In the genomic region with DNA sequence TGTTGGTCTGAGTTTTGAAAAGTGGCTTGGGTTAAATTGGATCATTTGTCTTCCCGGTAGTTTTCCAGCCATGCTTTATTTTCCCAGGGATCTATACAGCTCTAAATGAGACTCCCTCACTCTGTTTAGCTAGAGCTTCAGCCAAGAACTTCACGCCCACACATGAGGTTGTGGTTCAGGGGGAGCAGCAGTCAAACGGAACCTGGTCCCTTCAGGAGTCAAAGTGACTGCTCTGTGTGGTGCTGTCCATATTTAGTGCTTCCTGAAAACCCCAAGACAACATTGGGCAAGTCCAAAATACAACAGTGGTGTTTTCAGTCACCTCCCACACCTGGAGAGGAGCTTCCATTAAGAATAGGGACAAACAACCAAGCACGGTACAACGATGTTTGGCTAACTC, we compare ENCODE assay signal across 14 cellular contexts.
DNase-seq lines count a peak whose midpoint lies in the region; ATAC-seq and TF ChIP-seq lines count a peak whose summit lies in the region.
"Had no signal": no experiment of that assay in that cellular context is flagged by ENCODE, and none has a peak within 500 bp of the region (broad histone marks: within the 10 kb centered on the region; RNA-seq: fewer than 3 reads in every experiment).

No MANE protein-coding gene starts in this region.

- no peaks in the 10 kb centered on the region for H3K9me3 ChIP-seq in upper lobe of left lung
- H3K9me3 ChIP-seq: right lobe of liver, tibial nerve had no signal

- no peak for DNase-seq in activated naive CD4-positive, alpha-beta T cell treated with anti-CD3 and anti-CD28 coated beads, Interleukin-2, amount 50 U/mL, for 72 hours (ENCODE audit: low spot score in 2 of 2)
- no peak for DNase-seq in activated naive CD4-positive, alpha-beta T cell treated with anti-CD3 and anti-CD28 coated beads, Interleukin-2, amount 10 ng/mL, durations not matched to agents 7 days and 5 days
- peak; percentile 50 for DNase-seq in cerebellum (ENCODE audit: low spot score)
- no peak for DNase-seq in upper lobe of left lung
- no peak for DNase-seq in RWPE1 (ENCODE audit: low spot score)
- DNase-seq in NCI-H1048 (lab: John Stamatoyannopoulos, UW): no peak
- no peak for DNase-seq in mucosa of gallbladder (ENCODE audit: low spot score)
- DNase-seq: activated naive CD8-positive, alpha-beta T cell treated with anti-CD3 and anti-CD28 coated beads, Interleukin-2, amount 10 ng/mL, durations not matched to agents 7 days and 5 days; naive thymus-derived CD8-positive, alpha-beta T cell; NCI-H446 treated with DMSO at 0.1 percent for 48 hours; right lobe of liver; T1000 had no signal

- no peak for TF ChIP-seq EP300 in upper lobe of left lung (IDR thresholded peaks at IDR 0.05)

- no peaks in the 10 kb centered on the region for H3K9me3 Mint-ChIP-seq in activated naive CD4-positive, alpha-beta T cell treated with anti-CD3 and anti-CD28 coated beads, Interleukin-2, amount 50 U/mL, for 72 hours
- peaks cover 2% of the 10 kb centered on the region for H3K9me3 Mint-ChIP-seq in activated naive CD4-positive, alpha-beta T cell treated with anti-CD3 and anti-CD28 coated beads, Interleukin-2, amount 10 ng/mL, durations not matched to agents 7 days and 5 days
- H3K9me3 Mint-ChIP-seq: naive thymus-derived CD8-positive, alpha-beta T cell had no signal

- 85 to 87% methylated on average over 5 of the region's 5 CpGs for WGBS in upper lobe of left lung, 2 donors

- peak; percentile 35 to 37 for ATAC-seq in activated naive CD4-positive, alpha-beta T cell treated with anti-CD3 and anti-CD28 coated beads, Interleukin-2, amount 50 U/mL, for 72 hours
- peak; percentile 45 for ATAC-seq in HG03060 (IDR thresholded peaks at IDR 0.05; ENCODE audit: low read depth, unreplicated experiment)
- no peak for ATAC-seq in upper lobe of left lung (ENCODE audit: low FRiP score in 2 of 2)
- ATAC-seq: naive thymus-derived CD8-positive, alpha-beta T cell had no signal

- peaks cover 6% of the 10 kb centered on the region for H3K4me1 Mint-ChIP-seq in activated naive CD4-positive, alpha-beta T cell treated with anti-CD3 and anti-CD28 coated beads, Interleukin-2, amount 10 ng/mL, durations not matched to agents 7 days and 5 days

- H3K27me3 ChIP-seq in upper lobe of left lung: no peaks in the 10 kb centered on the region
- H3K27me3 ChIP-seq: right lobe of liver, tibial nerve had no signal

- H3K36me3 Mint-ChIP-seq in activated naive CD4-positive, alpha-beta T cell treated with anti-CD3 and anti-CD28 coated beads, Interleukin-2, amount 50 U/mL, for 72 hours: peaks cover 10 to 52% of the 10 kb centered on the region in 2 donors
- H3K36me3 Mint-ChIP-seq in activated naive CD4-positive, alpha-beta T cell treated with anti-CD3 and anti-CD28 coated beads, Interleukin-2, amount 10 ng/mL, durations not matched to agents 7 days and 5 days: peaks cover 18% of the 10 kb centered on the region

- no peak for TF ChIP-seq CTCF in upper lobe of left lung (IDR thresholded peaks at IDR 0.05)
- TF ChIP-seq CTCF in RWPE1 (conservative IDR thresholded peaks at IDR 0.05; ENCODE audit: low read depth): no peak

- H3K36me3 ChIP-seq in upper lobe of left lung: no peaks in the 10 kb centered on the region
- H3K36me3 ChIP-seq: right lobe of liver had no signal

- POLR2A ChIA-PET in RWPE1 (lab: Yijun Ruan, JAX; ENCODE audit: low non-redundant PET): no interaction called here

- no peak for TF ChIP-seq POLR2A in upper lobe of left lung (IDR thresholded peaks at IDR 0.05)

- no peak overlapping the region for H3K4me3 Mint-ChIP-seq in activated naive CD4-positive, alpha-beta T cell treated with anti-CD3 and anti-CD28 coated beads, Interleukin-2, amount 10 ng/mL, durations not matched to agents 7 days and 5 days
- H3K4me3 Mint-ChIP-seq: activated naive CD8-positive, alpha-beta T cell treated with anti-CD3 and anti-CD28 coated beads, Interleukin-2, amount 10 ng/mL, durations not matched to agents 7 days and 5 days; naive thymus-derived CD8-positive, alpha-beta T cell had no signal

- H3K4me1 ChIP-seq in upper lobe of left lung: no peaks in the 10 kb centered on the region

- H3K4me3 ChIP-seq in upper lobe of left lung: no peak overlapping the region
- H3K4me3 ChIP-seq: right lobe of liver, tibial nerve had no signal

- H3K27ac Mint-ChIP-seq in activated naive CD4-positive, alpha-beta T cell treated with anti-CD3 and anti-CD28 coated beads, Interleukin-2, amount 50 U/mL, for 72 hours: peak overlapping the region; percentile 55 to 83
- no peak overlapping the region for H3K27ac Mint-ChIP-seq in activated naive CD4-positive, alpha-beta T cell treated with anti-CD3 and anti-CD28 coated beads, Interleukin-2, amount 10 ng/mL, durations not matched to agents 7 days and 5 days
- H3K27ac Mint-ChIP-seq: activated naive CD8-positive, alpha-beta T cell treated with anti-CD3 and anti-CD28 coated beads, Interleukin-2, amount 10 ng/mL, durations not matched to agents 7 days and 5 days had no signal

- CTCF ChIA-PET in activated naive CD4-positive, alpha-beta T cell treated with anti-CD3 and anti-CD28 coated beads, Interleukin-2, amount 10 ng/mL, durations not matched to agents 7 days and 5 days (lab: Charles Lee): interaction anchor here (1.5 kb wide), 1 partner anchor 12 kb away, joined by 4 read pairs; no protein-coding TSS in a partner anchor
- CTCF ChIA-PET in RWPE1 (lab: Yijun Ruan, JAX): no interaction called here

- H3K27ac ChIP-seq in upper lobe of left lung (no peak overlapping the region), RWPE1 (no peak overlapping the region)
- H3K27ac ChIP-seq: right lobe of liver, tibial nerve had no signal

- H3K27me3 Mint-ChIP-seq in activated naive CD4-positive, alpha-beta T cell treated with anti-CD3 and anti-CD28 coated beads, Interleukin-2, amount 10 ng/mL, durations not matched to agents 7 days and 5 days: no peaks in the 10 kb centered on the region
- H3K27me3 Mint-ChIP-seq: activated naive CD8-positive, alpha-beta T cell treated with anti-CD3 and anti-CD28 coated beads, Interleukin-2, amount 10 ng/mL, durations not matched to agents 7 days and 5 days; naive thymus-derived CD8-positive, alpha-beta T cell had no signal

Comparison
In these comparisons a context has a peak if more than half of its experiments do, and no peak if none do; other contexts are left out.
1. ATAC-seq: peak in activated naive CD4-positive, alpha-beta T cell treated with anti-CD3 and anti-CD28 coated beads, Interleukin-2, amount 50 U/mL, for 72 hours (2 of 2) and HG03060 (single experiment); none in upper lobe of left lung (0 of 2).